In genomic region chr19:45952691-45953505, GRCh38 we compare ENCODE assay signal across 8 cellular contexts. TPM values are rescaled to one million over a fixed set of nuclear protein-coding genes. Genes with fewer than 3 reads are reported as not detected.
DNase-seq lines count a peak whose midpoint lies in the region; ATAC-seq and TF ChIP-seq lines count a peak whose summit lies in the region.

No MANE protein-coding gene starts in this region.

- peaks cover 33% of the 10 kb centered on the region for H3K4me1 ChIP-seq in lower lobe of right lung
- H3K4me1 ChIP-seq in subcutaneous abdominal adipose tissue (ENCODE audit: control insufficient read depth in 5 of 5, insufficient read depth in 5 of 5, low read length in 5 of 5) = peaks cover 0 to 45% (median 10%) of the 10 kb centered on the region in 5 donors

- H3K9me3 ChIP-seq in lower lobe of right lung (no peaks in the 10 kb centered on the region), subcutaneous abdominal adipose tissue (ENCODE audit: control insufficient read depth in 5 of 5, low read length in 5 of 5) (no peaks in the 10 kb centered on the region)

- H3K4me3 Mint-ChIP-seq in chondrocyte (ENCODE audit: unreplicated experiment) = peak overlapping the region; percentile 58

- DNase-seq in AG08396 (ENCODE audit: low spot score) (peak; percentile 84), HFF-Myc (ENCODE audit: extremely low read depth, low read depth) (peak; percentile 30), T-helper 1 cell (peak in 3 of 5 donors; percentile 22 to 44 (median 40)), chondrocyte (ENCODE audit: low spot score) (no peak), lower lobe of right lung (no peak), NCI-H1105 (lab: John Stamatoyannopoulos, UW) (no peak)

- peaks cover 16% of the 10 kb centered on the region for H3K27me3 Mint-ChIP-seq in chondrocyte (ENCODE audit: low read depth)

- TF ChIP-seq CTCF in HFF-Myc (IDR thresholded peaks at IDR 0.05; ENCODE audit: low read depth, low read length, missing control alignments) (no peak), chondrocyte (IDR thresholded peaks at IDR 0.05) (no peak), lower lobe of right lung (IDR thresholded peaks at IDR 0.05) (no peak)

- H3K9me3 Mint-ChIP-seq in chondrocyte (ENCODE audit: low read depth) = no peaks in the 10 kb centered on the region

- ATAC-seq in lower lobe of right lung (peak; percentile 51 to 57), GM19351 (IDR thresholded peaks at IDR 0.05; ENCODE audit: unreplicated experiment) (no peak)

- H3K36me3 ChIP-seq in lower lobe of right lung (peaks cover 18% of the 10 kb centered on the region), subcutaneous abdominal adipose tissue (ENCODE audit: control insufficient read depth in 5 of 5, insufficient read depth in 5 of 5, low read length in 5 of 5) (peaks cover 0 to 4% (median 4%) of the 10 kb centered on the region in 5 donors)

- no peaks in the 10 kb centered on the region for H3K36me3 Mint-ChIP-seq in chondrocyte (ENCODE audit: low read depth)

- H3K4me3 ChIP-seq in HFF-Myc (replicated peaks; ENCODE audit: low read depth, low read length) (peak overlapping the region; percentile 5), lower lobe of right lung (peak overlapping the region; percentile 18), subcutaneous abdominal adipose tissue (ENCODE audit: low read depth in 1 of 5, low read length in 5 of 5) (peak overlapping the region; percentile 20 to 59 (median 41))

- intact Hi-C loops in lower lobe of right lung (cut with DNase I) = no loop called here

- H3K9ac ChIP-seq in subcutaneous abdominal adipose tissue (ENCODE audit: low read length in 5 of 5) = no peak overlapping the region

- no peak overlapping the region for H3K27ac Mint-ChIP-seq in chondrocyte (ENCODE audit: unreplicated experiment)

- peaks cover 7% of the 10 kb centered on the region for H3K4me1 Mint-ChIP-seq in chondrocyte (ENCODE audit: low read depth)

- H3K27me3 ChIP-seq in lower lobe of right lung (ENCODE audit: low read depth) (peaks cover 35% of the 10 kb centered on the region), subcutaneous abdominal adipose tissue (ENCODE audit: control insufficient read depth in 5 of 5, insufficient read depth in 4 of 5, low read length in 5 of 5) (peaks cover 4 to 12% (median 9%) of the 10 kb centered on the region in 5 donors)

- H3K27ac ChIP-seq in lower lobe of right lung (peak overlapping the region; percentile 13), subcutaneous abdominal adipose tissue (ENCODE audit: low read depth, low read length) (no peak overlapping the region)

RNA-seq across cellular contexts. Expression of gene NOVA2, which starts 20.8 kb away (rescaled TPM):
- 0.10 to 0.22 TPM (median 0.18 TPM) in 3 replicates for total RNA-seq in chondrocyte
- 18.8 TPM for total RNA-seq in lower lobe of right lung

RNA-seq across cellular contexts. Expression of gene NANOS2, which starts 38.3 kb away (rescaled TPM):
- not detected in 3 replicates for total RNA-seq in chondrocyte
- not detected for total RNA-seq in lower lobe of right lung

RNA-seq across cellular contexts. Expression of gene CCDC61, which starts 42.4 kb away (rescaled TPM):
- 7.2 to 8.4 TPM (median 7.8 TPM) in 3 replicates for total RNA-seq in chondrocyte
- total RNA-seq in lower lobe of right lung = 16.3 TPM

RNA-seq across cellular contexts. Expression of gene MYPOP, which starts 50.5 kb away (rescaled TPM):
- total RNA-seq in chondrocyte = 11.9 to 13.1 TPM (median 12.5 TPM) in 3 replicates
- 7.5 TPM for total RNA-seq in lower lobe of right lung

Comparison
In these comparisons a context has a peak if more than half of its experiments do, and no peak if none do; other contexts are left out.
1. DNase-seq: peak in AG08396 (single experiment), HFF-Myc (single experiment) and T-helper 1 cell (3 of 5); none in chondrocyte (single experiment), lower lobe of right lung (single experiment) and NCI-H1105 (single experiment).
2. RNA of gene NOVA2, which starts 20.8 kb away (total RNA-seq): 18.8 TPM in lower lobe of right lung (single experiment); 0.10 to 0.22 TPM in chondrocyte; every median in the first group is over 10 times any median in the second.
3. Peak in every context shown above with its lines, with median percentiles within 50 percentile points of each other: H3K4me3 ChIP-seq.